In genomic region chr3:150697646-150698045, GRCh38 we compare ENCODE assay signal across 30 cellular contexts. TPM values are rescaled to one million over a fixed set of nuclear protein-coding genes. Genes with fewer than 3 reads are reported as not detected.
DNase-seq lines count a peak whose midpoint lies in the region; ATAC-seq and TF ChIP-seq lines count a peak whose summit lies in the region.
"Had no signal": no experiment of that assay in that cellular context is flagged by ENCODE, and none has a peak within 500 bp of the region (broad histone marks: within the 10 kb centered on the region; RNA-seq: fewer than 3 reads in every experiment).

No MANE protein-coding gene starts in this region.

- H3K27ac ChIP-seq in GM23248, result peak overlapping the region; percentile 23
- H3K27ac ChIP-seq: breast epithelium, prostate gland, SJSA1, transverse colon had no signal

- H3F3A ChIP-seq in GM23248 (ENCODE audit: insufficient read depth), result peaks cover 18% of the 10 kb centered on the region; the same call in 1 of the 2 replicates

- no peak overlapping the region for H3K4me3 ChIP-seq in GM23248
- no peak overlapping the region for H3K4me3 ChIP-seq in epithelial cell of esophagus (ENCODE audit: low read length)
- H3K4me3 ChIP-seq: breast epithelium, prostate gland, SJSA1, transverse colon had no signal

- no peaks in the 10 kb centered on the region for H4K20me1 ChIP-seq in GM23248 (ENCODE audit: insufficient read depth)

- peaks cover 14% of the 10 kb centered on the region for H3K4me1 Mint-ChIP-seq in stimulated activated memory B cell treated with anti-CD40 and anti-IgM and Interleukin-4, amounts not matched to agents 10 μg/mL and 1 μg/mL and 100 μg/mL, for 72 hours
- peaks cover 31% of the 10 kb centered on the region for H3K4me1 Mint-ChIP-seq in stimulated activated naive CD8-positive, alpha-beta T cell treated with anti-CD3 and anti-CD28 coated beads, Interleukin-15, amount 100 ng/mL, for 72 hours
- H3K4me1 Mint-ChIP-seq: endodermal cell had no signal

- TF ChIP-seq CTCF in epithelial cell of esophagus (IDR thresholded peaks at IDR 0.05; ENCODE audit: insufficient read depth, low read depth, low read length, missing control alignments), result no peak

- peaks cover 8% of the 10 kb centered on the region; the same call in 1 of the 2 replicates for H3K4me1 ChIP-seq in GM23248 (ENCODE audit: insufficient read depth)
- H3K4me1 ChIP-seq: breast epithelium, prostate gland, SJSA1, transverse colon had no signal

- H3K4me3 Mint-ChIP-seq in stimulated activated memory B cell treated with anti-CD40 and anti-IgM and Interleukin-4, amounts not matched to agents 10 μg/mL and 1 μg/mL and 100 μg/mL, for 72 hours, result no peak overlapping the region
- H3K4me3 Mint-ChIP-seq in stimulated activated naive CD8-positive, alpha-beta T cell treated with anti-CD3 and anti-CD28 coated beads, Interleukin-15, amount 100 ng/mL, for 72 hours, result no peak overlapping the region
- H3K4me3 Mint-ChIP-seq: activated CD8-positive, alpha-beta T cell treated with anti-CD3 and anti-CD28 coated beads, Interleukin-2, amount 10 ng/mL, durations not matched to agents 7 days and 5 days; activated naive CD8-positive, alpha-beta T cell treated with anti-CD3 and anti-CD28 coated beads, Interleukin-2, amount 50 U/mL, for 24 hours; CD8-positive, alpha-beta memory T cell; endodermal cell had no signal

- DNase-seq in GM23248 (peak; percentile 70), RKO (ENCODE audit: low spot score) (peak; percentile 8), epithelial cell of esophagus (ENCODE audit: low read depth) (peak; percentile 4), middle frontal gyrus (ENCODE audit: extremely low spot score, low spot score) (no peak), SHP77 treated with DMSO at 0.1 percent for 48 hours (lab: John Stamatoyannopoulos, UW) (no peak)
- no peak for DNase-seq in stimulated activated naive CD8-positive, alpha-beta T cell treated with anti-CD3 and anti-CD28 coated beads, Interleukin-15, amount 100 ng/mL, for 72 hours
- DNase-seq: activated CD4-positive, CD25-positive, alpha-beta regulatory T cell treated with anti-CD3 and anti-CD28 coated beads, Interleukin-2, amount 50 U/mL, for 72 hours; activated CD8-positive, alpha-beta T cell treated with anti-CD3 and anti-CD28 coated beads, Interleukin-2, amount 10 ng/mL, durations not matched to agents 7 days and 5 days; activated gamma-delta T cell; activated naive CD8-positive, alpha-beta T cell treated with anti-CD3 and anti-CD28 coated beads, Interleukin-2, amount 50 U/mL, for 24 hours; activated T-cell treated with anti-CD3 and anti-CD28 coated beads for 4 hours; AML-193; CD8-positive, alpha-beta memory T cell; cortex of kidney; DMS153; endodermal cell; GDM1; KG1; kidney glomerular epithelial cell; NCI-H1436 treated with DMSO at 0.1 percent for 48 hours; NCI-H510A; T-helper 1 cell; transverse colon had no signal

- no peaks in the 10 kb centered on the region for H3K36me3 ChIP-seq in GM23248 (ENCODE audit: low read depth)
- H3K36me3 ChIP-seq: breast epithelium, prostate gland, SJSA1, transverse colon had no signal

- no peaks in the 10 kb centered on the region for H3K9me3 ChIP-seq in GM23248 (ENCODE audit: low read depth)
- H3K9me3 ChIP-seq: prostate gland, SJSA1 had no signal

- in situ Hi-C loops in GM23248 (cut with MboI), result no loop called here

- peak; percentile 12 for ATAC-seq in stimulated activated memory B cell treated with anti-CD40 and anti-IgM and Interleukin-4, amounts not matched to agents 10 μg/mL and 1 μg/mL and 100 μg/mL, for 72 hours
- ATAC-seq in GM21526 (IDR thresholded peaks at IDR 0.05; ENCODE audit: low FRiP score, unreplicated experiment), result no peak
- no peak for ATAC-seq in stimulated activated naive CD8-positive, alpha-beta T cell treated with anti-CD3 and anti-CD28 coated beads, Interleukin-15, amount 100 ng/mL, for 72 hours
- ATAC-seq: activated CD8-positive, alpha-beta T cell treated with anti-CD3 and anti-CD28 coated beads, Interleukin-2, amount 10 ng/mL, durations not matched to agents 7 days and 5 days; activated naive CD8-positive, alpha-beta T cell treated with anti-CD3 and anti-CD28 coated beads, Interleukin-2, amount 50 U/mL, for 24 hours had no signal

- H3K27ac Mint-ChIP-seq in stimulated activated memory B cell treated with anti-CD40 and anti-IgM and Interleukin-4, amounts not matched to agents 10 μg/mL and 1 μg/mL and 100 μg/mL, for 72 hours, result no peak overlapping the region
- no peak overlapping the region for H3K27ac Mint-ChIP-seq in stimulated activated naive CD8-positive, alpha-beta T cell treated with anti-CD3 and anti-CD28 coated beads, Interleukin-15, amount 100 ng/mL, for 72 hours
- H3K27ac Mint-ChIP-seq: activated CD8-positive, alpha-beta T cell treated with anti-CD3 and anti-CD28 coated beads, Interleukin-2, amount 10 ng/mL, durations not matched to agents 7 days and 5 days; activated naive CD8-positive, alpha-beta T cell treated with anti-CD3 and anti-CD28 coated beads, Interleukin-2, amount 50 U/mL, for 24 hours; endodermal cell had no signal

- H3K36me3 Mint-ChIP-seq in stimulated activated memory B cell treated with anti-CD40 and anti-IgM and Interleukin-4, amounts not matched to agents 10 μg/mL and 1 μg/mL and 100 μg/mL, for 72 hours, result no peaks in the 10 kb centered on the region
- H3K36me3 Mint-ChIP-seq: CD8-positive, alpha-beta memory T cell had no signal

- no peaks in the 10 kb centered on the region for H3K27me3 Mint-ChIP-seq in stimulated activated memory B cell treated with anti-CD40 and anti-IgM and Interleukin-4, amounts not matched to agents 10 μg/mL and 1 μg/mL and 100 μg/mL, for 72 hours
- H3K27me3 Mint-ChIP-seq in stimulated activated naive CD8-positive, alpha-beta T cell treated with anti-CD3 and anti-CD28 coated beads, Interleukin-15, amount 100 ng/mL, for 72 hours, result no peaks in the 10 kb centered on the region

- H3K9me3 Mint-ChIP-seq in stimulated activated memory B cell treated with anti-CD40 and anti-IgM and Interleukin-4, amounts not matched to agents 10 μg/mL and 1 μg/mL and 100 μg/mL, for 72 hours, result peaks cover 3% of the 10 kb centered on the region
- H3K9me3 Mint-ChIP-seq in stimulated activated naive CD8-positive, alpha-beta T cell treated with anti-CD3 and anti-CD28 coated beads, Interleukin-15, amount 100 ng/mL, for 72 hours, result peaks cover 0 to 5% of the 10 kb centered on the region in 2 donors

- H3K9me2 ChIP-seq in GM23248 (ENCODE audit: insufficient read depth), result no peaks in the 10 kb centered on the region

- H2AFZ ChIP-seq in GM23248, result peak overlapping the region; percentile 62

- H3K9ac ChIP-seq in GM23248, result no peak overlapping the region

- no peaks in the 10 kb centered on the region for H3K79me2 ChIP-seq in GM23248 (ENCODE audit: insufficient read depth)

- H3K27me3 ChIP-seq in GM23248 (replicated peaks; ENCODE audit: insufficient read depth), result no peaks in the 10 kb centered on the region
- H3K27me3 ChIP-seq: breast epithelium, SJSA1, transverse colon had no signal

- H3K4me2 ChIP-seq in GM23248 (ENCODE audit: unreplicated experiment), result no peak overlapping the region

RNA-seq across cellular contexts. Expression of gene ERICH6, which starts 6.1 kb away (rescaled TPM):
- not detected in 2 replicates for total RNA-seq in GM23248 (2014; rRNA removed; shearing (Covaris generic))
- polyA plus RNA-seq in GM23248 (2016; fragmentation: Nextera tagmentation; extraction: Ambion mirVana), result 0.13 TPM in 1 of 2 replicates, not detected in the other
- total RNA-seq: lung microvascular endothelial cell, SJSA1, transverse colon had no signal
- polyA plus RNA-seq: CD8-positive, alpha-beta memory T cell; fibroblast of lung had no signal

Comparison
In these comparisons a context has a peak if more than half of its experiments do, and no peak if none do; other contexts are left out.
1. DNase-seq: peak in GM23248 (single experiment), RKO (single experiment) and epithelial cell of esophagus (single experiment); none in middle frontal gyrus (single experiment), stimulated activated naive CD8-positive, alpha-beta T cell treated with anti-CD3 and anti-CD28 coated beads, Interleukin-15, amount 100 ng/mL, for 72 hours (0 of 2) and SHP77 treated with DMSO at 0.1 percent for 48 hours (single experiment).